ENCODE assay signal across 18 cellular contexts in genomic region chr14:57963071-57963470, GRCh38.
"Had no signal": no experiment of that assay in that cellular context is flagged by ENCODE, and none has a peak within 500 bp of the region (broad histone marks: within the 10 kb centered on the region; RNA-seq: fewer than 3 reads in every experiment).

No MANE protein-coding gene starts in this region.

- ATAC-seq: activated CD4-positive, alpha-beta T cell treated with anti-CD3 and anti-CD28 coated beads for 36 hours; activated T-cell treated with anti-CD3 and anti-CD28 coated beads, Interleukin-2, amount 50 U/mL, for 4 hours; body of pancreas; left lung; naive thymus-derived CD8-positive, alpha-beta T cell; stimulated activated memory B cell treated with anti-CD40 and anti-IgM and Interleukin-4, amounts not matched to agents 10 μg/mL and 1 μg/mL and 100 μg/mL, for 72 hours; T-helper 17 cell had no signal

- H3K27ac ChIP-seq: body of pancreas, heart right ventricle, left lung, upper lobe of left lung had no signal

- H3K27me3 Mint-ChIP-seq: stimulated activated memory B cell treated with anti-CD40 and anti-IgM and Interleukin-4, amounts not matched to agents 10 μg/mL and 1 μg/mL and 100 μg/mL, for 72 hours had no signal

- H3K4me3 ChIP-seq: body of pancreas, heart right ventricle, left lung, upper lobe of left lung had no signal

- H3K27ac Mint-ChIP-seq: activated CD4-positive, alpha-beta memory T cell treated with anti-CD3 and anti-CD28 coated beads, Interleukin-2, amount 10 ng/mL, durations not matched to agents 7 days and 5 days; activated CD4-positive, alpha-beta T cell treated with anti-CD3 and anti-CD28 coated beads for 36 hours; naive thymus-derived CD8-positive, alpha-beta T cell; stimulated activated memory B cell treated with anti-CD40 and anti-IgM and Interleukin-4, amounts not matched to agents 10 μg/mL and 1 μg/mL and 100 μg/mL, for 72 hours; T-helper 17 cell had no signal

- H3K36me3 Mint-ChIP-seq: naive thymus-derived CD8-positive, alpha-beta T cell; stimulated activated memory B cell treated with anti-CD40 and anti-IgM and Interleukin-4, amounts not matched to agents 10 μg/mL and 1 μg/mL and 100 μg/mL, for 72 hours had no signal

- H3K9me3 Mint-ChIP-seq: activated CD4-positive, alpha-beta memory T cell treated with anti-CD3 and anti-CD28 coated beads, Interleukin-2, amount 10 ng/mL, durations not matched to agents 7 days and 5 days; activated T-cell treated with anti-CD3 and anti-CD28 coated beads, Interleukin-2, amount 50 U/mL, for 4 hours; naive thymus-derived CD8-positive, alpha-beta T cell; stimulated activated memory B cell treated with anti-CD40 and anti-IgM and Interleukin-4, amounts not matched to agents 10 μg/mL and 1 μg/mL and 100 μg/mL, for 72 hours had no signal

- H3K27me3 ChIP-seq: body of pancreas, left lung, upper lobe of left lung had no signal

- DNase-seq: activated CD4-positive, alpha-beta memory T cell treated with anti-CD3 and anti-CD28 coated beads, Interleukin-2, amount 10 ng/mL, durations not matched to agents 7 days and 5 days; activated CD4-positive, alpha-beta T cell treated with anti-CD3 and anti-CD28 coated beads for 36 hours; activated effector memory CD4-positive, alpha-beta T cell treated with Interleukin-2 at 50 U/mL for 16 hours; activated naive CD4-positive, alpha-beta T cell treated with anti-CD3 and anti-CD28 coated beads, Interleukin-2, amount 50 U/mL, for 16 hours; activated T-cell treated with anti-CD3 and anti-CD28 coated beads, Interleukin-2, amount 50 U/mL, for 4 hours; body of pancreas; central memory CD4-positive, alpha-beta T cell; cortex of kidney; effector memory CD4-positive, alpha-beta T cell; heart right ventricle; islet precursor cell; left lung; mesenchymal stem cell; naive thymus-derived CD8-positive, alpha-beta T cell; T-helper 17 cell; upper lobe of left lung had no signal

- H3K4me1 ChIP-seq: body of pancreas, left lung, upper lobe of left lung had no signal

- H3K4me3 Mint-ChIP-seq: activated CD4-positive, alpha-beta memory T cell treated with anti-CD3 and anti-CD28 coated beads, Interleukin-2, amount 10 ng/mL, durations not matched to agents 7 days and 5 days; activated CD4-positive, alpha-beta T cell treated with anti-CD3 and anti-CD28 coated beads for 36 hours; activated T-cell treated with anti-CD3 and anti-CD28 coated beads, Interleukin-2, amount 50 U/mL, for 4 hours; naive thymus-derived CD8-positive, alpha-beta T cell; stimulated activated memory B cell treated with anti-CD40 and anti-IgM and Interleukin-4, amounts not matched to agents 10 μg/mL and 1 μg/mL and 100 μg/mL, for 72 hours; T-helper 17 cell had no signal

- FAIRE-seq: frontal cortex had no signal

- H3K9me3 ChIP-seq: body of pancreas, heart right ventricle, left lung, upper lobe of left lung had no signal

- H3K4me1 Mint-ChIP-seq: activated CD4-positive, alpha-beta memory T cell treated with anti-CD3 and anti-CD28 coated beads, Interleukin-2, amount 10 ng/mL, durations not matched to agents 7 days and 5 days; activated CD4-positive, alpha-beta T cell treated with anti-CD3 and anti-CD28 coated beads for 36 hours; naive thymus-derived CD8-positive, alpha-beta T cell; stimulated activated memory B cell treated with anti-CD40 and anti-IgM and Interleukin-4, amounts not matched to agents 10 μg/mL and 1 μg/mL and 100 μg/mL, for 72 hours; T-helper 17 cell had no signal

- H3K36me3 ChIP-seq: heart right ventricle, left lung, upper lobe of left lung had no signal
